ENCODE assay signal across 8 cellular contexts in genomic region chr3:194584435-194584776, GRCh38. TPM values are rescaled to one million over a fixed set of nuclear protein-coding genes. Genes with fewer than 3 reads are reported as not detected.
DNase-seq lines count a peak whose midpoint lies in the region; ATAC-seq and TF ChIP-seq lines count a peak whose summit lies in the region.

No MANE protein-coding gene starts in this region.

- no peaks in the 10 kb centered on the region for H3K36me3 ChIP-seq in sigmoid colon

- no peak for TF ChIP-seq POLR2A in sigmoid colon (IDR thresholded peaks at IDR 0.05)

- in situ Hi-C loops in KBM-7 (cut with MboI; ENCODE audit: low pct_unique_long_range_greater_than_20kb, low sequenced_read_pairs) = no loop called here

- H3K27me3 ChIP-seq in foreskin keratinocyte = no peaks in the 10 kb centered on the region
- no peaks in the 10 kb centered on the region for H3K27me3 ChIP-seq in sigmoid colon

- DNase-seq in foreskin keratinocyte (no peak), sigmoid colon (no peak), midbrain (lab: John Stamatoyannopoulos, UW) (no peak), NCI-H748 (lab: John Stamatoyannopoulos, UW; ENCODE audit: unreplicated experiment) (no peak), KBM-7 (no peak)

- no peaks in the 10 kb centered on the region for H3K9me3 ChIP-seq in sigmoid colon

- peak overlapping the region; percentile 73 to 91 (median 76) for H3K4me3 ChIP-seq in sigmoid colon

- TF ChIP-seq CTCF in VCaP (conservative IDR thresholded peaks at IDR 0.05) (no peak), foreskin keratinocyte (conservative IDR thresholded peaks at IDR 0.05) (no peak), sigmoid colon (IDR thresholded peaks at IDR 0.05) (no peak)

- TF ChIP-seq EP300 in sigmoid colon (IDR thresholded peaks at IDR 0.05) = no peak

- intact Hi-C loops in sigmoid colon (cut with DNase I) = loop anchor here (2.0 kb wide), 1 partner anchor 98 kb away; the partner anchor contains the start of gene ATP13A3

- peaks cover 5% of the 10 kb centered on the region for H3K4me1 ChIP-seq in foreskin keratinocyte
- H3K4me1 ChIP-seq in sigmoid colon = peaks cover 0 to 13% (median 8%) of the 10 kb centered on the region in 4 donors

- H3K27ac ChIP-seq in VCaP (peak overlapping the region; percentile 87), foreskin keratinocyte (peak overlapping the region; percentile 91), sigmoid colon (peak overlapping the region; percentile 91 to 93 (median 92))

- ATAC-seq in GM21576 (IDR thresholded peaks at IDR 0.05; ENCODE audit: unreplicated experiment) (peak; percentile 2), foreskin keratinocyte (no peak)
- ATAC-seq in activated CD4-positive, CD25-positive, alpha-beta regulatory T cell treated with anti-CD3 and anti-CD28 coated beads, Interleukin-2, amount 50 U/mL, for 24 hours = no peak

- WGBS in sigmoid colon, 2 donors = 23 to 39% methylated on average over 3 of the region's 3 CpGs

RNA-seq across cellular contexts. Expression of gene TMEM44, which starts 48.8 kb away (rescaled TPM):
- total RNA-seq in foreskin keratinocyte (10.9 and 13.4 TPM in 2 replicates), sigmoid colon (10 to 100 TPM in 1 of 4 donors, 1 to 10 TPM in 3; 2.0 to 11.9 (median 5.2) TPM)
- polyA plus RNA-seq in foreskin keratinocyte (12.4 and 16.2 TPM in 2 replicates), sigmoid colon (10 to 100 TPM; 24.0 to 25.8 (median 25.7) TPM)
